13 cellular contexts compared by ENCODE assay signal in the genomic region with DNA sequence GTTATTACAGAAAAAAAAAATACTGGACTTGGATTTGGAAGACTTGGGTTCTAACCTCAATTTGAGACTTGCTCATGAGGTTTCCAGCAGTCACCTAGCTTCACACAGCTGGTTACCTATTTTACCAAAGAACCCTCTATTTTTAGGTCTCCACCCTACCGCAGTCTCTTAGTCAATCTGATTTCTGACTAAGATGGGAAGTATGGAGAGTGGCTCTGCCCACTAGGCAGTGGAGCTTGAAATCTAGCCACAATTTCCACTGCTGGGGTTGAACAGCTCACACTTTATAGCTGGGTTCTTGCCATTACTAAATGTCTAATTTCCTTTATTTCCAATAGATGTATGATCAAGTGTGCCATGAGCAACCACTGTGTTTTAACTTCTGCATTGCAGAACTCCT. TPM values are rescaled to one million over a fixed set of nuclear protein-coding genes. Genes with fewer than 3 reads are reported as not detected.
A peak's percentile ranks its signal among the peaks of the same experiment; 100 is the strongest.
DNase-seq lines count a peak whose midpoint lies in the region; ATAC-seq, FAIRE-seq and TF ChIP-seq lines count a peak whose summit lies in the region.
"Had no signal": no experiment of that assay in that cellular context is flagged by ENCODE, and none has a peak within 500 bp of the region (broad histone marks: within the 10 kb centered on the region; RNA-seq: fewer than 3 reads in every experiment).

No MANE protein-coding gene starts in this region.

- no TSS peak for BruUV-seq in GM12878 (replicated peaks; lab: Mats Ljungman, UMichigan)

- H2AFZ ChIP-seq in GM12878 (ENCODE audit: control insufficient read depth, low read depth, low read length): no peak overlapping the region

- H3K9me3 ChIP-seq in GM12878 (replicated peaks; ENCODE audit: control insufficient read depth, insufficient read depth, low read length) (no peaks in the 10 kb centered on the region), colonic mucosa (no peaks in the 10 kb centered on the region)
- H3K9me3 ChIP-seq: thoracic aorta had no signal

- no peaks in the 10 kb centered on the region for H3K4me1 ChIP-seq in GM12878 (ENCODE audit: control insufficient read depth, insufficient read depth, low read length)
- H3K4me1 ChIP-seq in colonic mucosa: no peaks in the 10 kb centered on the region

- H3K27me3 ChIP-seq in GM12878 (replicated peaks in 1 of 2; ENCODE audit: control insufficient read depth in 2 of 2, insufficient read depth in 2 of 2, low read length in 1 of 2) (no peaks in the 10 kb centered on the region), colonic mucosa (no peaks in the 10 kb centered on the region)

- TF ChIP-seq POLR2A in GM12878 (IDR thresholded peaks at IDR 0.05; ENCODE audit: low read depth, low read length): no peak

- DNase-seq in GM12878 (ENCODE audit: low read depth, low spot score) (no peak), colonic mucosa (no peak), NCI-H526 (lab: John Stamatoyannopoulos, UW) (no peak)
- DNase-seq in activated CD8-positive, alpha-beta memory T cell treated with anti-CD3 and anti-CD28 coated beads, Interleukin-2, amount 50 U/mL, for 48 hours: no peak
- DNase-seq in activated CD4-positive, CD25-positive, alpha-beta regulatory T cell treated with anti-CD3 and anti-CD28 coated beads, Interleukin-2, amount 50 U/mL, for 72 hours: no peak
- DNase-seq: CD8-positive, alpha-beta T cell; T-helper 2 cell had no signal

- no peak overlapping the region for H3K4me3 ChIP-seq in GM12878
- no peak overlapping the region for H3K4me3 ChIP-seq in colonic mucosa
- H3K4me3 ChIP-seq: coronary artery, thoracic aorta had no signal

- no peaks in the 10 kb centered on the region for H3K79me2 ChIP-seq in GM12878 (ENCODE audit: control insufficient read depth, insufficient read depth, low read length)

- CTCF ChIA-PET in GM12878 (lab: Yijun Ruan, JAX): interaction anchor here (0.6 kb wide), 1 partner anchor 63 kb away, joined by 3 read pairs; no protein-coding TSS in a partner anchor

- H3K27ac ChIP-seq in GM12878 (ENCODE audit: control insufficient read depth, insufficient read depth) (no peak overlapping the region), colonic mucosa (no peak overlapping the region)
- H3K27ac ChIP-seq: coronary artery had no signal

- TF ChIP-seq CTCF in GM12878 (IDR thresholded peaks at IDR 0.05 in 2 of 3, conservative IDR thresholded peaks at IDR 0.05 in 1 of 3; ENCODE audit: control insufficient read depth in 2 of 3, extremely low read depth in 1 of 3, insufficient read depth in 1 of 3, low read depth in 3 of 3, low read length in 3 of 3) (no peak), colonic mucosa (IDR thresholded peaks at IDR 0.05) (no peak)

- SMC1A ChIA-PET in GM12878 (lab: Charles Lee; ENCODE audit: uncharacterized antibody, unreplicated experiment): no interaction called here

- RAD21 ChIA-PET in GM12878 (lab: Charles Lee; ENCODE audit: unreplicated experiment): no interaction called here

- no peak overlapping the region for H3K4me2 ChIP-seq in GM12878 (ENCODE audit: control insufficient read depth, insufficient read depth)

- POLR2A ChIA-PET in GM12878 (lab: Charles Lee): no interaction called here

- intact Hi-C loops in GM12878 (cut with micrococcal nuclease; ENCODE audit: unreplicated experiment) (no loop called here), colonic mucosa (cut with DNase I) (no loop called here)

- ATAC-seq in GM18502 (IDR thresholded peaks at IDR 0.05; ENCODE audit: poor library complexity, unreplicated experiment) (peak; percentile 98), GM21515 (IDR thresholded peaks at IDR 0.05; ENCODE audit: unreplicated experiment) (peak; percentile 82), HG03108 (IDR thresholded peaks at IDR 0.05; ENCODE audit: unreplicated experiment) (peak; percentile 71), GM12878 (no peak; the same call in 2 of the 3 replicates)
- ATAC-seq: CD8-positive, alpha-beta T cell had no signal

- FAIRE-seq in GM12878 (lab: Jason Lieb, UNC): no peak
- FAIRE-seq: GM18507 had no signal

- no peak overlapping the region for H3K9ac ChIP-seq in GM12878 (ENCODE audit: control insufficient read depth, insufficient read depth, low read length)
- no peak overlapping the region for H3K9ac ChIP-seq in colonic mucosa (ENCODE audit: low read depth in 2 of 2, low read length in 2 of 2)

- 0% methylated on average over 1 of the region's 1 CpG for WGBS in GM12878 (ENCODE audit: insufficient coverage, insufficient replicate concordance, low lambda C conversion rate, missing lambda C conversion rate)

- TF ChIP-seq RAD21 in GM12878 (IDR thresholded peaks at IDR 0.05; ENCODE audit: insufficient read depth, low read depth, low read length): no peak

- in situ Hi-C loops in GM12878 (cut with MboI): no loop called here

- TF ChIP-seq EP300 in GM12878 (IDR thresholded peaks at IDR 0.05; ENCODE audit: borderline replicate concordance in 1 of 2, control insufficient read depth in 1 of 2, low read depth in 2 of 2, low read length in 2 of 2): no peak

- H3K36me3 ChIP-seq in GM12878 (ENCODE audit: control insufficient read depth in 2 of 2, insufficient read depth in 2 of 2, low read length in 1 of 2): no peaks in the 10 kb centered on the region
- no peaks in the 10 kb centered on the region for H3K36me3 ChIP-seq in colonic mucosa

- no peaks in the 10 kb centered on the region for H4K20me1 ChIP-seq in GM12878 (ENCODE audit: control insufficient read depth, insufficient read depth)

TF ChIP-seq in GM12878, 131 proteins besides CTCF, POLR2A, EP300 and RAD21:
- TF ChIP-seq NFIC (IDR thresholded peaks at IDR 0.05; ENCODE audit: low read depth, low read length) (no peak), RUNX3 (IDR thresholded peaks at IDR 0.05; ENCODE audit: low read length) (peak; percentile 47)

RNA-seq across cellular contexts. Expression of a gene that starts 43.2 kb away (rescaled TPM):
- total RNA-seq in GM12878 (2013; cell fraction: nucleolus; rRNA removed): not detected in 2 replicates
- total RNA-seq in GM12878 (2014; rRNA removed) (under 0.01 and 0.05 TPM in 2 replicates), GM12878 (2014; rRNA removed; fragmentation: Illumina TruSeq; extraction: Trizol) (0.09 TPM in 2 replicates), GM12878 (2021) (0.21 TPM in 2 replicates), colonic mucosa (10 to 100 TPM; 13.6 to 18.0 TPM)
- polyA plus RNA-seq in GM12878 (2011; ENCODE audit: low read depth): not detected
- polyA plus RNA-seq in GM12878 (2011; rRNA removed) (0.05 and 0.13 TPM in 2 replicates), GM12878 (2014; fragmentation: Illumina TruSeq; extraction: Trizol) (0.07 and 0.76 TPM in 2 replicates), GM12878 (2014; fragmentation: Nextera tagmentation; extraction: Ambion mirVana) (under 1 TPM in 1 of 2 experiments, not detected in 1; 0.02 TPM), GM12878 (2014; rRNA removed) (0.04 TPM in 1 of 2 replicates, not detected in the other), GM12878 (2016; fragmentation: Nextera tagmentation; extraction: Ambion mirVana) (under 1 TPM; 0.15 to 0.20 TPM)
- 0.05 and 0.07 TPM in 2 replicates for polyA plus RNA-seq in GM12878 (2011; cell fraction: cytosol; rRNA removed)
- 0.04 and 0.07 TPM in 2 replicates for polyA plus RNA-seq in GM12878 (2011; cell fraction: nucleus; rRNA removed)
- 0.07 and 0.17 TPM in 2 replicates for polyA plus RNA-seq in GM12878 (2012)
- polyA minus RNA-seq in GM12878 (2011; rRNA and poly(A)+ RNA removed): 0.31 TPM in 1 of 2 replicates, not detected in the other
- not detected in 2 replicates for polyA minus RNA-seq in GM12878 (2011; cell fraction: cytosol; rRNA and poly(A)+ RNA removed)
- polyA minus RNA-seq in GM12878 (2011; cell fraction: nucleus; rRNA and poly(A)+ RNA removed): 0.67 TPM in 1 of 2 replicates, not detected in the other
- total RNA-seq: CD8-positive, alpha-beta T cell had no signal

Comparison
In these comparisons a context has a peak if more than half of its experiments do, and no peak if none do; other contexts are left out.
1. RNA of a gene that starts 43.2 kb away (total RNA-seq): 13.6 to 18.0 TPM in colonic mucosa; under 0.01 to 0.21 TPM in GM12878; every median in the first group is over 10 times any median in the second.